9 cellular contexts compared by ENCODE assay signal in genomic region chr19:46925548-46925950, GRCh38.
A peak's percentile ranks its signal among the peaks of the same experiment; 100 is the strongest.
DNase-seq lines count a peak whose midpoint lies in the region; ATAC-seq and TF ChIP-seq lines count a peak whose summit lies in the region.
"Had no signal": no experiment of that assay in that cellular context is flagged by ENCODE, and none has a peak within 500 bp of the region (broad histone marks: within the 10 kb centered on the region; RNA-seq: fewer than 3 reads in every experiment).

No MANE protein-coding gene starts in this region.

- H3K27ac ChIP-seq in neural cell (ENCODE audit: low read length) = peak overlapping the region; percentile 73

- H3K9ac ChIP-seq in neural cell (ENCODE audit: low read length) = no peak overlapping the region

- in situ Hi-C loops in ACHN (cut with HindIII; ENCODE audit: low pct_ligation_motif_present, low pct_unique_long_range_greater_than_20kb, low sequenced_read_pairs) = no loop called here

- H3K27me3 ChIP-seq in neural cell (ENCODE audit: insufficient read depth, low read depth, low read length) = no peaks in the 10 kb centered on the region

- H3K79me2 ChIP-seq in neural cell (replicated peaks; ENCODE audit: insufficient read depth, low read length) = peaks cover 74% of the 10 kb centered on the region

- peak; percentile 47 for DNase-seq in ACHN
- DNase-seq in RPMI7951 (ENCODE audit: low read depth) = peak; percentile 64
- peak; percentile 47 for DNase-seq in fibroblast of pulmonary artery (ENCODE audit: low read depth)
- no peak for DNase-seq in medulla oblongata (ENCODE audit: extremely low spot score)
- no peak for DNase-seq in HK-2 (ENCODE audit: unreplicated experiment)
- no peak for DNase-seq in SIG-M5 (lab: John Stamatoyannopoulos, UW)
- DNase-seq: KG1 had no signal

- TF ChIP-seq CTCF in fibroblast of pulmonary artery (IDR thresholded peaks at IDR 0.05; ENCODE audit: low read length, missing control alignments) (no peak), neural cell (IDR thresholded peaks at IDR 0.05; ENCODE audit: poor library complexity, severe bottlenecking) (no peak)

- no peaks in the 10 kb centered on the region for H3K9me2 ChIP-seq in neural cell (ENCODE audit: insufficient read depth, low read length)

- no peaks in the 10 kb centered on the region for H4K20me1 ChIP-seq in neural cell (ENCODE audit: insufficient read depth)

- no peaks in the 10 kb centered on the region for H3K9me3 ChIP-seq in neural cell (ENCODE audit: low read length)

- no peak for ATAC-seq in HG03196 (IDR thresholded peaks at IDR 0.05; ENCODE audit: unreplicated experiment)

- H3K4me2 ChIP-seq in neural cell (ENCODE audit: low read length) = no peak overlapping the region

- H2AFZ ChIP-seq in neural cell (ENCODE audit: low read depth, low read length) = no peak overlapping the region

- H3K36me3 ChIP-seq in neural cell (ENCODE audit: insufficient read depth, low read length) = peaks cover 14% of the 10 kb centered on the region

- H3F3A ChIP-seq in neural cell (ENCODE audit: insufficient read depth, low read length, poor library complexity, severe bottlenecking) = no peaks in the 10 kb centered on the region

- TF ChIP-seq EP300 in neural cell (conservative IDR thresholded peaks at IDR 0.05; ENCODE audit: poor library complexity, severe bottlenecking) = no peak

- H3K4me3 ChIP-seq in fibroblast of pulmonary artery (replicated peaks; ENCODE audit: low read depth, low read length) (no peak overlapping the region), neural cell (ENCODE audit: low read length) (peak overlapping the region; percentile 46)

- no peak for TF ChIP-seq RAD21 in neural cell (conservative IDR thresholded peaks at IDR 0.05)

TF ChIP-seq in neural cell, 6 proteins besides CTCF, POLR2A, EP300 and RAD21:
- TF ChIP-seq POLR2AphosphoS5 (IDR thresholded peaks at IDR 0.05) = no peak
- TF ChIP-seq MXI1 (conservative IDR thresholded peaks at IDR 0.05; ENCODE audit: poor library complexity, severe bottlenecking) = no peak
TF ChIP-seq in neural cell: peak in this region for 0.

Comparison
In these comparisons a context has a peak if more than half of its experiments do, and no peak if none do; other contexts are left out.
1. DNase-seq: peak in ACHN (single experiment), RPMI7951 (single experiment) and fibroblast of pulmonary artery (single experiment); none in medulla oblongata (single experiment), HK-2 (single experiment) and SIG-M5 (single experiment).